In genomic region chr16:77758046-77758445, GRCh38 we compare ENCODE assay signal across 32 cellular contexts. TPM values are rescaled to one million over a fixed set of nuclear protein-coding genes. Genes with fewer than 3 reads are reported as not detected.
"Had no signal": no experiment of that assay in that cellular context is flagged by ENCODE, and none has a peak within 500 bp of the region (broad histone marks: within the 10 kb centered on the region; RNA-seq: fewer than 3 reads in every experiment).

No MANE protein-coding gene starts in this region.

- ATAC-seq: activated CD4-positive, alpha-beta T cell treated with anti-CD3 and anti-CD28 coated beads for 36 hours; activated CD8-positive, alpha-beta memory T cell treated with anti-CD3 and anti-CD28 coated beads, Interleukin-2, amount 10 ng/mL, durations not matched to agents 7 days and 5 days; activated CD8-positive, alpha-beta T cell treated with anti-CD3 and anti-CD28 coated beads, Interleukin-2, amount 10 ng/mL, durations not matched to agents 7 days and 5 days; activated naive CD4-positive, alpha-beta T cell treated with anti-CD3 and anti-CD28 coated beads, Interleukin-2, amount 50 U/mL, for 72 hours; activated T-cell treated with anti-CD3 and anti-CD28 coated beads, Interleukin-2, amount 50 U/mL, for 72 hours; gastroesophageal sphincter; T-helper 17 cell had no signal

- FAIRE-seq: endometrium had no signal

- H3K27ac ChIP-seq: ascending aorta, breast epithelium, cardiac muscle cell, colonic mucosa, epithelial cell of prostate, esophagus squamous epithelium, gastroesophageal sphincter had no signal

- H3K4me3 ChIP-seq: ascending aorta, breast epithelium, cardiac muscle cell, colonic mucosa, esophagus squamous epithelium, gastroesophageal sphincter had no signal

- H3K4me1 ChIP-seq: ascending aorta, breast epithelium, colonic mucosa, esophagus squamous epithelium, gastroesophageal sphincter had no signal

- H3K36me3 ChIP-seq: ascending aorta, breast epithelium, cardiac muscle cell, colonic mucosa, esophagus squamous epithelium, gastroesophageal sphincter had no signal

- H3K27me3 ChIP-seq: ascending aorta, breast epithelium, cardiac muscle cell, colonic mucosa, esophagus squamous epithelium, gastroesophageal sphincter had no signal

- H3K9me3 ChIP-seq: ascending aorta, breast epithelium, colonic mucosa, esophagus squamous epithelium, gastroesophageal sphincter had no signal

- DNase-seq: activated CD4-positive, alpha-beta memory T cell treated with anti-CD3 and anti-CD28 coated beads for 36 hours; activated CD4-positive, alpha-beta T cell treated with anti-CD3 and anti-CD28 coated beads for 36 hours; activated CD4-positive, alpha-beta T cell treated with anti-CD3 and anti-CD28 coated beads, Interleukin-2, amount 10 ng/mL, durations not matched to agents 24 days and 14 days; activated CD4-positive, CD25-positive, alpha-beta regulatory T cell; activated CD4-positive, CD25-positive, alpha-beta regulatory T cell treated with anti-CD3 and anti-CD28 coated beads, Interleukin-2, amount 50 U/mL, for 72 hours; activated CD8-positive, alpha-beta memory T cell treated with anti-CD3 and anti-CD28 coated beads, Interleukin-2, amount 10 ng/mL, durations not matched to agents 7 days and 5 days; activated CD8-positive, alpha-beta memory T cell treated with anti-CD3 and anti-CD28 coated beads, Interleukin-2, amount 50 U/mL, for 4 hours; activated CD8-positive, alpha-beta T cell treated with anti-CD3 and anti-CD28 coated beads, Interleukin-2, amount 10 ng/mL, durations not matched to agents 7 days and 5 days; activated gamma-delta T cell; activated naive CD4-positive, alpha-beta T cell; activated naive CD4-positive, alpha-beta T cell treated with anti-CD3 and anti-CD28 coated beads, Interleukin-2, amount 10 ng/mL, durations not matched to agents 7 days and 5 days; activated naive CD8-positive, alpha-beta T cell treated with anti-CD3 and anti-CD28 coated beads, Interleukin-2, amount 10 ng/mL, durations not matched to agents 7 days and 5 days; activated T-cell treated with anti-CD3 and anti-CD28 coated beads for 4 hours; activated T-cell treated with anti-CD3 and anti-CD28 coated beads, Interleukin-2, amount 50 U/mL, for 24 hours; activated T-cell treated with anti-CD3 and anti-CD28 coated beads, Interleukin-2, amount 50 U/mL, for 72 hours; central memory CD4-positive, alpha-beta T cell; cerebellar nuclear complex; colonic mucosa; effector CD8-positive, alpha-beta T cell; esophagus squamous epithelium; foreskin melanocyte; T-helper 1 cell; T-helper 17 cell; T1000 had no signal

RNA-seq across cellular contexts. Expression of gene VAT1L, which starts 30.3 kb away (rescaled TPM):
- total RNA-seq: activated CD4-positive, alpha-beta memory T cell treated with anti-CD3 and anti-CD28 coated beads for 36 hours; activated CD4-positive, alpha-beta T cell treated with anti-CD3 and anti-CD28 coated beads, Interleukin-2, amount 10 ng/mL, durations not matched to agents 24 days and 14 days; activated CD8-positive, alpha-beta memory T cell treated with anti-CD3 and anti-CD28 coated beads for 36 hours; activated CD8-positive, alpha-beta memory T cell treated with anti-CD3 and anti-CD28 coated beads, Interleukin-2, amount 10 ng/mL, durations not matched to agents 7 days and 5 days; activated CD8-positive, alpha-beta T cell treated with anti-CD3 and anti-CD28 coated beads, Interleukin-2, amount 10 ng/mL, durations not matched to agents 7 days and 5 days; activated naive CD4-positive, alpha-beta T cell treated with anti-CD3 and anti-CD28 coated beads, Interleukin-2, amount 50 U/mL, for 72 hours; activated naive CD8-positive, alpha-beta T cell treated with anti-CD3 and anti-CD28 coated beads, Interleukin-2, amount 10 ng/mL, durations not matched to agents 7 days and 5 days; T-helper 17 cell had no signal

RNA-seq across cellular contexts. Expression of gene NUDT7, which starts 35.7 kb away (rescaled TPM):
- total RNA-seq: ascending aorta had no signal
